8 cellular contexts compared by ENCODE assay signal in the genomic region with DNA sequence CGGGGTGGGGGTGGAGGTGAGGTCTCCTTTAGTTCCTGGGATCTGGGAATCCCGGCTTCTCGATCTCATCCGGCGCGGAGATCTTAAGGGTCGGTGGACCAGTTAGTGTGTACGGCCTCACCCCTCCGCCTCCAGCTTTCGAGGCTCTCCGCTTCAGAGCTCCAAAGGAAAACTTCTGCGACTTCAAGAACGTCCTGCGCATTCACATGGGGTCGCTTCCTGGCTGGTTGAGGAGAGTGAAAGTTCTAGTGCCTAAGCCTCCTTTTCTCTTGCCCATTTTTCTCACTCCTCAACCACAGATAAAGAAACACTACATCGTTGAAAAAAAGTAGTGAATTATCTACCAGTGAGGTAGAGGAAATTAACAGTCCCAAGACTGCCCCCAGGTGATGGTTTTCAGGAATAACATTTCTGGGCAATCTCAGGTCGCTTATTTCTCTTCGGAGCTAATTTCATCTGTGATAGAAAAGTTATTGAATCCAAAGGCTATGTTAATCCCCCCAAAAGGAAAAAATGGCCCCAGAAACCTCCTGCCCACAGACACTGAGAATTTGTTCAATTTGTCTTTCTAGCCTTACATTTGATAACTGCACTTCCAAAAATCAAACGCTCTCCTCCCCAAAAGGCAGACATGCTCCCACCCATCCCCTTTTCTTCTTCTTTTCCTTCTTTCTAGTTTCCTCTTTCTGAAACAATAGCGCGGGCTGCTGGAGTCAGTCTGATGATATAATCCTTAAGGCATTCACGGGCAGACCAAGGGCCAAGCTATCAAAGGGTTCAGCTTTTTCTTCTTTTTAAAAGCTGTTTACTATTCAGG. TPM values are rescaled to one million over a fixed set of nuclear protein-coding genes. Genes with fewer than 3 reads are reported as not detected.
DNase-seq lines count a peak whose midpoint lies in the region; ATAC-seq and TF ChIP-seq lines count a peak whose summit lies in the region.

No MANE protein-coding gene starts in this region.

- ATAC-seq in activated CD4-positive, alpha-beta T cell treated with anti-CD3 and anti-CD28 coated beads for 36 hours: peak; percentile 26
- peak; percentile 64 for ATAC-seq in HG02678 (IDR thresholded peaks at IDR 0.05; ENCODE audit: unreplicated experiment)

- POLR2A ChIA-PET in activated CD4-positive, alpha-beta T cell treated with anti-CD3 and anti-CD28 coated beads for 36 hours (lab: Charles Lee): no interaction called here

- no peak overlapping the region for H3K27ac Mint-ChIP-seq in activated CD4-positive, alpha-beta T cell treated with anti-CD3 and anti-CD28 coated beads for 36 hours

- H3K4me3 Mint-ChIP-seq in activated CD4-positive, alpha-beta T cell treated with anti-CD3 and anti-CD28 coated beads for 36 hours: peak overlapping the region; percentile 13

- H3K36me3 Mint-ChIP-seq in activated CD4-positive, alpha-beta T cell treated with anti-CD3 and anti-CD28 coated beads for 36 hours (ENCODE audit: low read depth): no peaks in the 10 kb centered on the region

- H3K4me3 ChIP-seq in retinal pigment epithelial cell (ENCODE audit: low read length): no peak overlapping the region

- peaks cover 8% of the 10 kb centered on the region for H3K9me3 Mint-ChIP-seq in activated CD4-positive, alpha-beta T cell treated with anti-CD3 and anti-CD28 coated beads for 36 hours (ENCODE audit: low read depth)

- DNase-seq in activated CD4-positive, alpha-beta T cell treated with anti-CD3 and anti-CD28 coated beads for 36 hours: no peak
- no peak for DNase-seq in activated CD4-positive, alpha-beta T cell treated with anti-CD3 and anti-CD28 coated beads for 1 hour
- peak; percentile 51 for DNase-seq in NCI-H2227 (lab: John Stamatoyannopoulos, UW; ENCODE audit: unreplicated experiment)
- peak; percentile 58 for DNase-seq in amniotic epithelial cell (ENCODE audit: low read depth)
- DNase-seq in hepatic stellate cell (ENCODE audit: low spot score): peak; percentile 59
- no peak for DNase-seq in retinal pigment epithelial cell (ENCODE audit: low read depth)
- no peak for DNase-seq in NCI-H146 (lab: John Stamatoyannopoulos, UW)

- peaks cover 70% of the 10 kb centered on the region for H3K27me3 Mint-ChIP-seq in activated CD4-positive, alpha-beta T cell treated with anti-CD3 and anti-CD28 coated beads for 36 hours

- CTCF ChIA-PET in activated CD4-positive, alpha-beta T cell treated with anti-CD3 and anti-CD28 coated beads for 36 hours (lab: Charles Lee): interaction anchor here (0.5 to 2.1 kb wide), 12 partner anchors 8 to 1041 kb away, joined by 3 to 9 read pairs (median 3); no protein-coding TSS in a partner anchor

- intact Hi-C loops in activated CD4-positive, alpha-beta T cell treated with anti-CD3 and anti-CD28 coated beads for 36 hours (cut with DNase I, micrococcal nuclease): loop anchor here (1.0 to 10.0 kb wide), 4 partner anchors 23 to 932 kb away; no protein-coding TSS in a partner anchor

- peaks cover 12% of the 10 kb centered on the region for H3K4me1 Mint-ChIP-seq in activated CD4-positive, alpha-beta T cell treated with anti-CD3 and anti-CD28 coated beads for 36 hours

- peak; percentile 63 for TF ChIP-seq CTCF in retinal pigment epithelial cell (conservative IDR thresholded peaks at IDR 0.05; ENCODE audit: low read depth, low read length)

RNA-seq across cellular contexts. Expression of a gene that starts 20.5 kb away (rescaled TPM):
- total RNA-seq in activated CD4-positive, alpha-beta T cell treated with anti-CD3 and anti-CD28 coated beads for 36 hours: not detected

Comparison
In these comparisons a context has a peak if more than half of its experiments do, and no peak if none do; other contexts are left out.
1. DNase-seq: peak in NCI-H2227 (single experiment), amniotic epithelial cell (single experiment) and hepatic stellate cell (single experiment); none in activated CD4-positive, alpha-beta T cell treated with anti-CD3 and anti-CD28 coated beads for 36 hours (single experiment), activated CD4-positive, alpha-beta T cell treated with anti-CD3 and anti-CD28 coated beads for 1 hour (single experiment), retinal pigment epithelial cell (single experiment) and NCI-H146 (single experiment).